Comparison of ENCODE assay signal across 10 cellular contexts in the genomic region with DNA sequence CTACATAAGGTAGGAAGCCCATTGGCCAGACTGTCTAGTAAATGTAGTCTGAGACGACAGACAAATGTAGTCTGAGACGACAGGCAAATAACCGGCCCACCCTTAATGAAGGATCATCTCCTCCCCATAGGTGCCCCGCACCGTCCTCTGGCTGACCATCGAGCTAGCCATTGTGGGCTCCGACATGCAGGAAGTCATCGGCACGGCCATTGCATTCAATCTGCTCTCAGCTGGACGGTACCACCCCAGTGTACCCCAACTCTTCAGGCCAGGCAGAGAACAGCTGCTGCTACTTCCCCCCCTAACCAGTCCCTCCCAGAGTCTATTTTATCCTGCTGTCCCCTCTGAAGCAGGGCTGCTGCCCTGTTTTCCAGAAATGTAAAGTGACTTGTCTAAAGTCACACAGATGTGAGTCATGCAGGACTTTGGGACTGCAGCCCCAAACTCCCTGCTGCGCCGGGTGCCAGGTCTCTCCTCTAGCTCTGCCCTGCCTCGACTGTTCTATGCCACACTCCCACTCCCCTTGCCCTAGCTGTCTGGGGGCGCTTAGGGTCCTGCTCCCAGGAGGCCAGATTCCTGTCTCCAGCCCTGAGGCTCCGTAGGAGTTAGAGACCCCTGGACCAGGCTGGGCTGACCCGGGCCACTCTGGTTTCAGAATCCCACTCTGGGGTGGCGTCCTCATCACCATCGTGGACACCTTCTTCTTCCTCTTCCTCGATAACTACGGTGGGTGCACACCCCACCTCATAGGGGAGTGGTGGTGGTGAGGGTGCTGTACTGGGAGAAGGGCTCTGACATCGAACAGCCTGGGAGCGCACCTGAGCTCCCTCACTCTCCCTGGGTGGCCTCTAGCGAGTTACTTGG. TPM values are rescaled to one million over a fixed set of nuclear protein-coding genes. Genes with fewer than 3 reads are reported as not detected.
DNase-seq lines count a peak whose midpoint lies in the region; ATAC-seq and TF ChIP-seq lines count a peak whose summit lies in the region.
"Had no signal": no experiment of that assay in that cellular context is flagged by ENCODE, and none has a peak within 500 bp of the region (broad histone marks: within the 10 kb centered on the region; RNA-seq: fewer than 3 reads in every experiment).

No MANE protein-coding gene starts in this region.

- CTCF ChIA-PET in WTC11 (lab: Charles Lee): interaction anchor here (0.7 to 2.7 kb wide), 5 partner anchors 9 to 94 kb away, joined by 3 to 13 read pairs (median 4); a partner anchor contains a TSS

- H3K36me3 Mint-ChIP-seq in WTC11: no peaks in the 10 kb centered on the region

- no peaks in the 10 kb centered on the region for H4K20me1 ChIP-seq in smooth muscle cell (ENCODE audit: low read depth)

- TF ChIP-seq CTCF in WTC11 (IDR thresholded peaks at IDR 0.05) (no peak), smooth muscle cell (IDR thresholded peaks at IDR 0.05; ENCODE audit: borderline replicate concordance, insufficient read depth, poor library complexity, severe bottlenecking) (no peak)

- H3F3A ChIP-seq in smooth muscle cell (ENCODE audit: low read depth): no peaks in the 10 kb centered on the region

- H3K4me1 ChIP-seq in ES-I3 (ENCODE audit: insufficient read depth, low read length) (no peaks in the 10 kb centered on the region), smooth muscle cell (ENCODE audit: low read depth) (no peaks in the 10 kb centered on the region)

- H3K79me2 ChIP-seq in smooth muscle cell (ENCODE audit: low read depth): no peaks in the 10 kb centered on the region

- H3K27ac ChIP-seq in smooth muscle cell (ENCODE audit: low read depth): no peak overlapping the region
- H3K27ac ChIP-seq: brain microvascular endothelial cell had no signal

- no peak overlapping the region for H3K27ac Mint-ChIP-seq in WTC11

- H2AFZ ChIP-seq in smooth muscle cell (ENCODE audit: low read depth): peak overlapping the region; percentile 93

- DNase-seq in WTC11 (ENCODE audit: low spot score) (no peak), left lobe of liver (ENCODE audit: low spot score) (no peak), smooth muscle cell (lab: John Stamatoyannopoulos, UW; ENCODE audit: unreplicated experiment) (no peak), amniotic stem cell (lab: John Stamatoyannopoulos, UW) (no peak)
- no peak for DNase-seq in effector CD8-positive, alpha-beta T cell (lab: John Stamatoyannopoulos, UW)

- WGBS in smooth muscle cell (ENCODE audit: low lambda C conversion rate): 83% methylated on average over 23 of the region's 23 CpGs

- peak overlapping the region; percentile 77 for H3K4me3 Mint-ChIP-seq in WTC11

- H3K4me2 ChIP-seq in smooth muscle cell: peak overlapping the region; percentile 78

- H3K9ac ChIP-seq in ES-I3 (ENCODE audit: low read depth, low read length): peak overlapping the region; percentile 98; the same call in 1 of the 2 replicates
- H3K9ac ChIP-seq in smooth muscle cell (ENCODE audit: low read depth): no peak overlapping the region

- H3K4me3 ChIP-seq in smooth muscle cell: peak overlapping the region; percentile 43

- peaks cover 29% of the 10 kb centered on the region for H3K27me3 Mint-ChIP-seq in WTC11 (ENCODE audit: low read depth)

- peak; percentile 11 for ATAC-seq in WTC11
- ATAC-seq in left lobe of liver: peak; percentile 30
- no peak for ATAC-seq in esophagus mucosa
- ATAC-seq in HG03045 (IDR thresholded peaks at IDR 0.05; ENCODE audit: unreplicated experiment): no peak

- no peaks in the 10 kb centered on the region for H3K36me3 ChIP-seq in ES-I3 (ENCODE audit: insufficient read depth, low read length)
- no peaks in the 10 kb centered on the region for H3K36me3 ChIP-seq in smooth muscle cell (ENCODE audit: low read depth)
- H3K36me3 ChIP-seq: brain microvascular endothelial cell had no signal

- no peaks in the 10 kb centered on the region for H3K27me3 ChIP-seq in smooth muscle cell (ENCODE audit: low read depth)
- H3K27me3 ChIP-seq: brain microvascular endothelial cell had no signal

- H3K4me1 Mint-ChIP-seq in WTC11: peaks cover 10% of the 10 kb centered on the region

- POLR2A ChIA-PET in WTC11 (lab: Charles Lee): interaction anchor here (1.0 to 1.2 kb wide), 2 partner anchors 19 to 79 kb away, joined by 3 read pairs; no protein-coding TSS in a partner anchor

- H3K9me3 Mint-ChIP-seq in WTC11: no peaks in the 10 kb centered on the region

- H3K9me3 ChIP-seq in ES-I3 (ENCODE audit: control insufficient read depth, insufficient read depth, low read length) (no peaks in the 10 kb centered on the region), smooth muscle cell (replicated peaks; ENCODE audit: low read depth) (no peaks in the 10 kb centered on the region)

TF ChIP-seq in WTC11, 78 proteins besides CTCF, POLR2A, EP300 and RAD21:
- TF ChIP-seq TCF7 (CRISPR knock-in tag; IDR thresholded peaks at IDR 0.05; ENCODE audit: low read depth) (no peak), CREM (CRISPR knock-in tag; IDR thresholded peaks at IDR 0.05) (no peak), NFE2L1 (CRISPR knock-in tag; IDR thresholded peaks at IDR 0.05) (no peak), ZNF396 (CRISPR knock-in tag; IDR thresholded peaks at IDR 0.05; ENCODE audit: borderline replicate concordance) (no peak), SP1 (CRISPR knock-in tag; conservative IDR thresholded peaks at IDR 0.05) (no peak)
- TF ChIP-seq, protein P1, sequence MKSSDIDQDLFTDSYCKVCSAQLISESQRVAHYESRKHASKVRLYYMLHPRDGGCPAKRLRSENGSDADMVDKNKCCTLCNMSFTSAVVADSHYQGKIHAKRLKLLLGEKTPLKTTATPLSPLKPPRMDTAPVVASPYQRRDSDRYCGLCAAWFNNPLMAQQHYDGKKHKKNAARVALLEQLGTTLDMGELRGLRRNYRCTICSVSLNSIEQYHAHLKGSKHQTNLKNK (CRISPR knock-in tag; IDR thresholded peaks at IDR 0.05): no peak

RNA-seq across cellular contexts. Expression of a gene that starts 4.7 kb away (rescaled TPM):
- total RNA-seq in WTC11 (2021) (0.25 to 0.55 TPM (median 0.31 TPM) in 3 replicates), left lobe of liver (3.3 TPM), smooth muscle cell (0.31 TPM in 1 of 2 replicates, not detected in the other), esophagus mucosa (3.5 TPM)
- 0.14 and 0.38 TPM in 2 replicates for polyA plus RNA-seq in smooth muscle cell

RNA-seq across cellular contexts. Expression of a gene that starts 12.9 kb away (rescaled TPM):
- total RNA-seq in WTC11 (2021): 25.4 to 27.9 TPM (median 27.4 TPM) in 3 replicates
- 105 TPM for total RNA-seq in left lobe of liver
- total RNA-seq in smooth muscle cell: 62.5 and 70.9 TPM in 2 replicates
- 18.7 and 20.3 TPM in 2 replicates for polyA plus RNA-seq in smooth muscle cell
- total RNA-seq in esophagus mucosa: 64.2 TPM

RNA-seq across cellular contexts. Expression of a gene that starts 30.1 kb away (rescaled TPM):
- total RNA-seq in WTC11 (2021) (0.25 to 0.26 TPM in 2 of 3 replicates, not detected in the other), left lobe of liver (not detected), smooth muscle cell (not detected in 2 replicates), esophagus mucosa (not detected)
- 0.18 and 0.25 TPM in 2 replicates for polyA plus RNA-seq in smooth muscle cell
- total RNA-seq: M059J had no signal

RNA-seq across cellular contexts. Expression of a gene that starts 32.2 kb away (rescaled TPM):
- total RNA-seq in WTC11 (2021) (2.9 to 3.8 TPM (median 3.0 TPM) in 3 replicates), left lobe of liver (2.6 TPM), smooth muscle cell (not detected in 2 replicates), esophagus mucosa (not detected)
- 0.14 and 0.15 TPM in 2 replicates for polyA plus RNA-seq in smooth muscle cell
- total RNA-seq: M059J had no signal

Comparison
In these comparisons a context has a peak if more than half of its experiments do, and no peak if none do; other contexts are left out.
1. ATAC-seq: peak in WTC11 (single experiment) and left lobe of liver (single experiment); none in esophagus mucosa (single experiment) and HG03045 (single experiment).